ENCODE assay signal across 8 cellular contexts in the genomic region with DNA sequence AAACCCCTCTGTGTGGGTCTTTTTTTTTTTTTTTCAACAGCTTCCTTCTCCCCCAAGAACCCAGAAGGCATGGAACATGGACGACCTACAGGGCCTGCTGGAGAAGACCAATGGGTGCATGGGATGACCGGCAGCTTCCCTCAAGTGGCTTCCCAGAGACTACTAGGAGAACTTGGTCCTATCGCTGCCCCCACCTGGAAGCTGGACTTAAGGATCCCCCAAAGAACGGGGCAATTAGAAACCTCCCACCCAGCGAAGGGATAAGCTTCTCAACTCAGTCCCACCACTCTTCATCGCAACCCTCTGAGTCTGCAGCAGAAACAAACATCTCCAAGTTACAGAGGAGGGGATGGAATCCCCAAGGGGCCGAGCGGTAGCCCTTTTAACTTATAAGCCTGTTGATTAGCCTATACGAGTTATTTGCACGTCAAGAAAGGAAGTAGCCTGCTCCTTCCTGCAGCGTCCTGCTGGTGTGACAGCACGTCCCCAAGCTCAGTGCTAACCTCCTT. TPM values are rescaled to one million over a fixed set of nuclear protein-coding genes. Genes with fewer than 3 reads are reported as not detected.
DNase-seq lines count a peak whose midpoint lies in the region; ATAC-seq and TF ChIP-seq lines count a peak whose summit lies in the region.

No MANE protein-coding gene starts in this region.

- TF ChIP-seq CTCF in right atrium auricular region (IDR thresholded peaks at IDR 0.05) (no peak), astrocyte of the cerebellum (IDR thresholded peaks at IDR 0.05; ENCODE audit: low read depth, low read length, missing control alignments) (no peak), vagina (IDR thresholded peaks at IDR 0.05) (no peak)

- no peak for ATAC-seq in left cardiac atrium
- ATAC-seq in HG03342 (IDR thresholded peaks at IDR 0.05; ENCODE audit: unreplicated experiment) = no peak

- H3K27ac ChIP-seq in right atrium auricular region (peak overlapping the region; percentile 96 to 99), vagina (peak overlapping the region; percentile 97)

- no peaks in the 10 kb centered on the region for H3K9me3 ChIP-seq in right atrium auricular region
- no peaks in the 10 kb centered on the region for H3K9me3 ChIP-seq in vagina

- H3K4me3 ChIP-seq in right atrium auricular region = peak overlapping the region; percentile 59 to 72
- peak overlapping the region; percentile 70 for H3K4me3 ChIP-seq in astrocyte of the cerebellum (ENCODE audit: low read depth, low read length)
- peak overlapping the region; percentile 80 to 100 for H3K4me3 ChIP-seq in vagina

- DNase-seq in right atrium auricular region (ENCODE audit: low spot score) (no peak), left cardiac atrium (no peak), astrocyte of the cerebellum (ENCODE audit: low read depth) (no peak), medulla oblongata (ENCODE audit: extremely low spot score) (peak; percentile 23), vagina (ENCODE audit: extremely low spot score in 2 of 2) (no peak), NCI-H1436 treated with DMSO at 0.1 percent for 48 hours (lab: John Stamatoyannopoulos, UW) (no peak), HCEC 1CT (no peak)

- peaks cover 24% of the 10 kb centered on the region for H3K36me3 ChIP-seq in right atrium auricular region
- H3K36me3 ChIP-seq in vagina = peaks cover 0 to 18% of the 10 kb centered on the region in 2 donors

- in situ Hi-C loops in astrocyte of the cerebellum (cut with HindIII; ENCODE audit: low sequenced_read_pairs) = no loop called here

- intact Hi-C loops in left cardiac atrium (cut with DNase I) = loop anchor here in 1 of 2 donors (2.0 kb wide), 1 partner anchor 18 kb away; no protein-coding TSS in a partner anchor
- intact Hi-C loops in vagina (cut with DNase I) = no loop called here

- no peak for TF ChIP-seq POLR2A in vagina (IDR thresholded peaks at IDR 0.05)

- H3K4me1 ChIP-seq in right atrium auricular region (peaks cover 0 to 43% of the 10 kb centered on the region in 2 donors), vagina (peaks cover 42% of the 10 kb centered on the region)

- H3K27me3 ChIP-seq in right atrium auricular region = no peaks in the 10 kb centered on the region
- H3K27me3 ChIP-seq in vagina = no peaks in the 10 kb centered on the region

RNA-seq across cellular contexts. Expression of gene ACTR1B, which starts 1.4 kb away (rescaled TPM):
- total RNA-seq in right atrium auricular region = 10 to 100 TPM; 40.8 to 71.5 TPM
- 10 to 100 TPM; 51.0 to 65.3 TPM for total RNA-seq in left cardiac atrium
- total RNA-seq in vagina = 39.5 TPM

RNA-seq across cellular contexts. Expression of gene C2orf92, which starts 7.1 kb away (rescaled TPM):
- total RNA-seq in right atrium auricular region = 1 to 10 TPM; 3.0 to 3.1 TPM
- total RNA-seq in left cardiac atrium = 1 to 10 TPM; 2.7 to 3.9 TPM
- total RNA-seq in vagina = 11.0 TPM

RNA-seq across cellular contexts. Expression of gene COX5B, which starts 16.6 kb away (rescaled TPM):
- total RNA-seq in right atrium auricular region (1,000 to 10,000 TPM; 1,312 to 1,415 TPM), left cardiac atrium (100 to 1,000 TPM; 939 to 947 TPM), vagina (481 TPM)

RNA-seq across cellular contexts. Expression of gene ZAP70, which starts 50.9 kb away (rescaled TPM):
- 1 to 10 TPM in 1 of 2 donors, under 1 TPM in 1; 0.86 to 1.4 TPM for total RNA-seq in right atrium auricular region
- 1 to 10 TPM; 1.6 to 2.6 TPM for total RNA-seq in left cardiac atrium
- total RNA-seq in vagina = 16.7 TPM
